ENCODE assay signal across 1 cellular context in genomic region chr9:136111190-136111589, GRCh38.
TF ChIP-seq lines count a peak whose summit lies in the region.

No MANE protein-coding gene starts in this region.

TF ChIP-seq in HCT116, 20 proteins besides CTCF, POLR2A, EP300 and RAD21 (continued from another document):
- TF ChIP-seq, protein P1, sequence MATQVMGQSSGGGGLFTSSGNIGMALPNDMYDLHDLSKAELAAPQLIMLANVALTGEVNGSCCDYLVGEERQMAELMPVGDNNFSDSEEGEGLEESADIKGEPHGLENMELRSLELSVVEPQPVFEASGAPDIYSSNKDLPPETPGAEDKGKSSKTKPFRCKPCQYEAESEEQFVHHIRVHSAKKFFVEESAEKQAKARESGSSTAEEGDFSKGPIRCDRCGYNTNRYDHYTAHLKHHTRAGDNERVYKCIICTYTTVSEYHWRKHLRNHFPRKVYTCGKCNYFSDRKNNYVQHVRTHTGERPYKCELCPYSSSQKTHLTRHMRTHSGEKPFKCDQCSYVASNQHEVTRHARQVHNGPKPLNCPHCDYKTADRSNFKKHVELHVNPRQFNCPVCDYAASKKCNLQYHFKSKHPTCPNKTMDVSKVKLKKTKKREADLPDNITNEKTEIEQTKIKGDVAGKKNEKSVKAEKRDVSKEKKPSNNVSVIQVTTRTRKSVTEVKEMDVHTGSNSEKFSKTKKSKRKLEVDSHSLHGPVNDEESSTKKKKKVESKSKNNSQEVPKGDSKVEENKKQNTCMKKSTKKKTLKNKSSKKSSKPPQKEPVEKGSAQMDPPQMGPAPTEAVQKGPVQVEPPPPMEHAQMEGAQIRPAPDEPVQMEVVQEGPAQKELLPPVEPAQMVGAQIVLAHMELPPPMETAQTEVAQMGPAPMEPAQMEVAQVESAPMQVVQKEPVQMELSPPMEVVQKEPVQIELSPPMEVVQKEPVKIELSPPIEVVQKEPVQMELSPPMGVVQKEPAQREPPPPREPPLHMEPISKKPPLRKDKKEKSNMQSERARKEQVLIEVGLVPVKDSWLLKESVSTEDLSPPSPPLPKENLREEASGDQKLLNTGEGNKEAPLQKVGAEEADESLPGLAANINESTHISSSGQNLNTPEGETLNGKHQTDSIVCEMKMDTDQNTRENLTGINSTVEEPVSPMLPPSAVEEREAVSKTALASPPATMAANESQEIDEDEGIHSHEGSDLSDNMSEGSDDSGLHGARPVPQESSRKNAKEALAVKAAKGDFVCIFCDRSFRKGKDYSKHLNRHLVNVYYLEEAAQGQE (IDR thresholded peaks at IDR 0.05; ENCODE audit: low read depth): no peak
- TF ChIP-seq EZH2 (IDR thresholded peaks at IDR 0.05) (no peak), EZH2phosphoT487 (IDR thresholded peaks at IDR 0.05; ENCODE audit: borderline replicate concordance) (no peak)
